ENCODE assay signal across 26 cellular contexts in genomic region chr15:50702762-50703334, GRCh38. TPM values are rescaled to one million over a fixed set of nuclear protein-coding genes. Genes with fewer than 3 reads are reported as not detected.
DNase-seq lines count a peak whose midpoint lies in the region; ATAC-seq, FAIRE-seq and TF ChIP-seq lines count a peak whose summit lies in the region.
"Had no signal": no experiment of that assay in that cellular context is flagged by ENCODE, and none has a peak within 500 bp of the region (broad histone marks: within the 10 kb centered on the region; RNA-seq: fewer than 3 reads in every experiment).

No MANE protein-coding gene starts in this region.

- H3K9me3 ChIP-seq in A549, result no peaks in the 10 kb centered on the region
- no peaks in the 10 kb centered on the region for H3K9me3 ChIP-seq in GM23248 (ENCODE audit: low read depth)
- H3K9me3 ChIP-seq in adipocyte (ENCODE audit: control insufficient read depth, low read length), result no peaks in the 10 kb centered on the region
- H3K9me3 ChIP-seq: SJSA1 had no signal

- no peaks in the 10 kb centered on the region for H3K27me3 ChIP-seq in GM23248 (replicated peaks; ENCODE audit: insufficient read depth)
- no peaks in the 10 kb centered on the region for H3K27me3 ChIP-seq in adipocyte (replicated peaks; ENCODE audit: control insufficient read depth, insufficient read depth, low read length)
- H3K27me3 ChIP-seq: SJSA1 had no signal

- ATAC-seq in A549, result peak in 1 of 2 experiments; percentile 54; a peak in 2 of 6 replicates
- ATAC-seq in HG02970 (IDR thresholded peaks at IDR 0.05; ENCODE audit: low FRiP score, unreplicated experiment), result no peak
- no peak for ATAC-seq in HG02840 (IDR thresholded peaks at IDR 0.05; ENCODE audit: low FRiP score, unreplicated experiment)
- ATAC-seq: GM12878, HCT116, Right ventricle myocardium inferior, T-helper 17 cell had no signal

- WGBS in A549 (ENCODE audit: missing lambda C conversion rate), result 74% methylated on average over 1 of the region's 1 CpG
- 96 to 98% methylated on average over 1 of the region's 1 CpG for WGBS in GM23248 (ENCODE audit: low coverage in 1 of 2, low lambda C conversion rate in 2 of 2, missing lambda C conversion rate in 2 of 2), 2 experiments

- FAIRE-seq in A549 (lab: Jason Lieb, UNC), result peak; percentile 82
- FAIRE-seq: GM12878 had no signal

- POLR2A ChIA-PET in A549 (lab: Yijun Ruan, JAX), result no interaction called here

- no peak for TF ChIP-seq POLR2A in A549 (IDR thresholded peaks at IDR 0.05; ENCODE audit: low read length)

- H3K9me2 ChIP-seq in GM23248 (ENCODE audit: insufficient read depth), result no peaks in the 10 kb centered on the region

- H3K27ac ChIP-seq in A549 (no peak overlapping the region), GM23248 (no peak overlapping the region)
- H3K27ac ChIP-seq: C4-2B, SJSA1 had no signal

- peaks cover 15% of the 10 kb centered on the region; the same call in 1 of the 2 replicates for H3K36me3 ChIP-seq in GM23248 (ENCODE audit: low read depth)
- H3K36me3 ChIP-seq in adipocyte (ENCODE audit: control insufficient read depth, insufficient read depth, low read length, severe bottlenecking), result peaks cover 11% of the 10 kb centered on the region

- peaks cover 9% of the 10 kb centered on the region; the same call in 1 of the 2 replicates for H3F3A ChIP-seq in GM23248 (ENCODE audit: insufficient read depth)

- H4K20me1 ChIP-seq in GM23248 (ENCODE audit: insufficient read depth), result no peaks in the 10 kb centered on the region

- H3K4me3 ChIP-seq in A549 (no peak overlapping the region), GM23248 (no peak overlapping the region), adipocyte (ENCODE audit: low read length) (no peak overlapping the region)
- H3K4me3 ChIP-seq: GM12878, SJSA1 had no signal

- H3K9ac ChIP-seq in GM23248, result no peak overlapping the region
- no peak overlapping the region for H3K9ac ChIP-seq in adipocyte (ENCODE audit: low read length)

- no peak for TF ChIP-seq CTCF in A549 (IDR thresholded peaks at IDR 0.05)

- CTCF ChIA-PET in A549 (lab: Yijun Ruan, JAX), result interaction anchor here (0.6 to 1.6 kb wide), 3 partner anchors 22 to 184 kb away, joined by 3 to 4 read pairs (median 3); no protein-coding TSS in a partner anchor

- no peak for TF ChIP-seq RAD21 in A549 (conservative IDR thresholded peaks at IDR 0.05 in 1 of 2, IDR thresholded peaks at IDR 0.05 in 1 of 2)

- TF ChIP-seq EP300 in A549 (IDR thresholded peaks at IDR 0.05), result no peak

- DNase-seq in A549 (ENCODE audit: low read depth in 1 of 2, low spot score in 1 of 2), result no peak
- DNase-seq in GM23248, result peak; percentile 37
- peak; percentile 45 for DNase-seq in adipocyte (ENCODE audit: low read depth)
- peak; percentile 15 for DNase-seq in iris pigment epithelial cell (ENCODE audit: low read depth)
- DNase-seq in medulla oblongata (ENCODE audit: extremely low spot score), result no peak
- no peak for DNase-seq in SKM-1 treated with dmso at 0.1 percent for 144 hours (lab: John Stamatoyannopoulos, UW; ENCODE audit: unreplicated experiment)
- DNase-seq: 8988T; Calu3; CD8-positive, alpha-beta memory T cell; DMS153; GOT3; NCI-H1092; NCI-H1436 treated with DMSO at 0.1 percent for 48 hours; NCI-H2029; NCI-H345; NCI-H524 treated with DMSO at 0.1 percent for 48 hours; NCI-H82; SW 1271; T-helper 17 cell had no signal

- in situ Hi-C loops in GM23248 (cut with MboI), result no loop called here

- no peak overlapping the region for H2AFZ ChIP-seq in GM23248

- no peaks in the 10 kb centered on the region for H3K79me2 ChIP-seq in GM23248 (ENCODE audit: insufficient read depth)

- peaks cover 5% of the 10 kb centered on the region; the same call in 2 of the 3 replicates for H3K4me1 ChIP-seq in A549
- H3K4me1 ChIP-seq in GM23248 (ENCODE audit: insufficient read depth), result peaks cover 8% of the 10 kb centered on the region; the same call in 1 of the 2 replicates
- peaks cover 3% of the 10 kb centered on the region for H3K4me1 ChIP-seq in adipocyte (ENCODE audit: control insufficient read depth, insufficient read depth, low read length)
- H3K4me1 ChIP-seq: SJSA1 had no signal

- H3K4me2 ChIP-seq in A549 (peak overlapping the region; percentile 15; the same call in 1 of the 3 replicates), GM23248 (ENCODE audit: unreplicated experiment) (no peak overlapping the region)

TF ChIP-seq in A549, 52 proteins besides CTCF, POLR2A, EP300 and RAD21:
- TF ChIP-seq, protein P1, sequence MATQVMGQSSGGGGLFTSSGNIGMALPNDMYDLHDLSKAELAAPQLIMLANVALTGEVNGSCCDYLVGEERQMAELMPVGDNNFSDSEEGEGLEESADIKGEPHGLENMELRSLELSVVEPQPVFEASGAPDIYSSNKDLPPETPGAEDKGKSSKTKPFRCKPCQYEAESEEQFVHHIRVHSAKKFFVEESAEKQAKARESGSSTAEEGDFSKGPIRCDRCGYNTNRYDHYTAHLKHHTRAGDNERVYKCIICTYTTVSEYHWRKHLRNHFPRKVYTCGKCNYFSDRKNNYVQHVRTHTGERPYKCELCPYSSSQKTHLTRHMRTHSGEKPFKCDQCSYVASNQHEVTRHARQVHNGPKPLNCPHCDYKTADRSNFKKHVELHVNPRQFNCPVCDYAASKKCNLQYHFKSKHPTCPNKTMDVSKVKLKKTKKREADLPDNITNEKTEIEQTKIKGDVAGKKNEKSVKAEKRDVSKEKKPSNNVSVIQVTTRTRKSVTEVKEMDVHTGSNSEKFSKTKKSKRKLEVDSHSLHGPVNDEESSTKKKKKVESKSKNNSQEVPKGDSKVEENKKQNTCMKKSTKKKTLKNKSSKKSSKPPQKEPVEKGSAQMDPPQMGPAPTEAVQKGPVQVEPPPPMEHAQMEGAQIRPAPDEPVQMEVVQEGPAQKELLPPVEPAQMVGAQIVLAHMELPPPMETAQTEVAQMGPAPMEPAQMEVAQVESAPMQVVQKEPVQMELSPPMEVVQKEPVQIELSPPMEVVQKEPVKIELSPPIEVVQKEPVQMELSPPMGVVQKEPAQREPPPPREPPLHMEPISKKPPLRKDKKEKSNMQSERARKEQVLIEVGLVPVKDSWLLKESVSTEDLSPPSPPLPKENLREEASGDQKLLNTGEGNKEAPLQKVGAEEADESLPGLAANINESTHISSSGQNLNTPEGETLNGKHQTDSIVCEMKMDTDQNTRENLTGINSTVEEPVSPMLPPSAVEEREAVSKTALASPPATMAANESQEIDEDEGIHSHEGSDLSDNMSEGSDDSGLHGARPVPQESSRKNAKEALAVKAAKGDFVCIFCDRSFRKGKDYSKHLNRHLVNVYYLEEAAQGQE (IDR thresholded peaks at IDR 0.05), result no peak
- TF ChIP-seq MAZ (IDR thresholded peaks at IDR 0.05; ENCODE audit: borderline replicate concordance, low read depth, low read length), result no peak
- no peak for TF ChIP-seq ELK1 (IDR thresholded peaks at IDR 0.05; ENCODE audit: low read depth, low read length)
- no peak for TF ChIP-seq ZSCAN20 (CRISPR knock-in tag; IDR thresholded peaks at IDR 0.05)
- TF ChIP-seq EHF (CRISPR knock-in tag; IDR thresholded peaks at IDR 0.05), result no peak
- TF ChIP-seq CHD4 (IDR thresholded peaks at IDR 0.05; ENCODE audit: borderline replicate concordance), result no peak
- no peak for TF ChIP-seq TFCP2L1 (CRISPR knock-in tag; IDR thresholded peaks at IDR 0.05)
- no peak for TF ChIP-seq HOXB5 (CRISPR knock-in tag; IDR thresholded peaks at IDR 0.05)
- no peak for TF ChIP-seq CBX8 (IDR thresholded peaks at IDR 0.05)
- no peak for TF ChIP-seq RFX5 (IDR thresholded peaks at IDR 0.05)
- no peak for TF ChIP-seq MAFK (IDR thresholded peaks at IDR 0.05; ENCODE audit: partially characterized antibody)

RNA-seq across cellular contexts. Expression of gene TRPM7, which starts 16.3 kb away (rescaled TPM):
- 39.2 and 47.8 TPM in 2 replicates for polyA plus RNA-seq in A549 (2011; rRNA removed)
- polyA plus RNA-seq in A549 (2012; cell fraction: cytosol; rRNA removed), result 6.8 and 7.2 TPM in 2 replicates
- polyA plus RNA-seq in A549 (2012; cell fraction: nucleus; rRNA removed), result 6.1 and 11.0 TPM in 2 replicates
- 25.7 to 28.9 TPM (median 27.3 TPM) in 3 replicates for polyA plus RNA-seq in A549 (2017; fragmentation: RNase III; extraction: RNeasy Plus Mini Kit Qiagen cat#74134 plus additional on column Dnase treatment)
- 21.0 and 24.5 TPM in 2 replicates for polyA minus RNA-seq in A549 (2011; rRNA and poly(A)+ RNA removed)
- total RNA-seq in GM23248 (2014; rRNA removed; shearing (Covaris generic)), result 38.4 and 75.2 TPM in 2 replicates
- polyA plus RNA-seq in GM23248 (2016; fragmentation: Nextera tagmentation; extraction: Ambion mirVana), result 12.7 and 15.5 TPM in 2 replicates

Comparison
In these comparisons a context has a peak if more than half of its experiments do, and no peak if none do; other contexts are left out.
1. DNase-seq: peak in GM23248 (single experiment), adipocyte (single experiment) and iris pigment epithelial cell (single experiment); none in A549 (0 of 2), medulla oblongata (single experiment) and SKM-1 treated with dmso at 0.1 percent for 144 hours (single experiment).